1 cellular context compared by ENCODE assay signal in the genomic region with DNA sequence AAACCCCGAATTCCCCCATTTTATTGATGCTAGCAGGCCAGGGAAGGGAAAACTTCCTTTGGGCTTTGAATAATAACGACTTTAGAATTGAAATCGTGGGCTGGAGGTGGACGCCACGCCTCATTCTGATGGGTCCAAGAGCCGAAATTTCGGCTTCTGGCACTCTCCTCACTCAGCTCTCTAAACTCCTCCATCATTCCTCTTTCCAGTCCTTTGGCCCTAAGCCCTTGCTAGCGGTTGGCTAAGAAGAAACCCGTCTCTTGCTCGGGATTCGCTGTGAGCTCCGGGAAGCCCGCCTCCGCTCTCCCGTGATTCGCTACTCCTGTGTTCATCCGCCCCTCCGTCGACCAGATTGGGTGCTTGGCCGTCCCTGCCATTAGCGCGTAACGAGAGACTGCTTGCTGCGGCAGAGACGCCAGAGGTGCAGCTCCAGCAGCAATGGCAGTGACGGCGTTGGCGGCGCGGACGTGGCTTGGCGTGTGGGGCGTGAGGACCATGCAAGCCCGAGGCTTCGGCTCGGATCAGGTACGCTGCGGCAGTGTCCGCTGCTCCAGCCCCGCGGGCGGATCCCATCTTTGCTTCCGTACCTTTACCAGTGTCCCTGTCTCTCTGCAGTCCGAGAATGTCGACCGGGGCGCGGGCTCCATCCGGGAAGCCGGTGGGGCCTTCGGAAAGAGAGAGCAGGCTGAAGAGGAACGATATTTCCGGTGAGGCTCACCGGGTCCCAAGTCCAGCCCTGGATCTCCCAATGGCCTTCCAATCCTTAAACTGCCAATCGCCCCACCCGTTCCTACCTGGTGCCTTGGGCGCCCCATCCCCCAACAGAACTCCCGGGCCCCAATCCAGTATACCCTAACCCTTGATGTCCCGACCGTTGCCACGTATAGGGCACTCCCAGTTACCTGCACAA.
TF ChIP-seq lines count a peak whose summit lies in the region.

A gene (plus strand): TSS at position 379 of the 910 bp plus-strand sequence. CDS start 60 bp downstream, at position 439.

TF ChIP-seq in GM23338, 12 proteins besides CTCF, POLR2A, EP300 and RAD21 (continued from another document):
- TF ChIP-seq, protein P1, sequence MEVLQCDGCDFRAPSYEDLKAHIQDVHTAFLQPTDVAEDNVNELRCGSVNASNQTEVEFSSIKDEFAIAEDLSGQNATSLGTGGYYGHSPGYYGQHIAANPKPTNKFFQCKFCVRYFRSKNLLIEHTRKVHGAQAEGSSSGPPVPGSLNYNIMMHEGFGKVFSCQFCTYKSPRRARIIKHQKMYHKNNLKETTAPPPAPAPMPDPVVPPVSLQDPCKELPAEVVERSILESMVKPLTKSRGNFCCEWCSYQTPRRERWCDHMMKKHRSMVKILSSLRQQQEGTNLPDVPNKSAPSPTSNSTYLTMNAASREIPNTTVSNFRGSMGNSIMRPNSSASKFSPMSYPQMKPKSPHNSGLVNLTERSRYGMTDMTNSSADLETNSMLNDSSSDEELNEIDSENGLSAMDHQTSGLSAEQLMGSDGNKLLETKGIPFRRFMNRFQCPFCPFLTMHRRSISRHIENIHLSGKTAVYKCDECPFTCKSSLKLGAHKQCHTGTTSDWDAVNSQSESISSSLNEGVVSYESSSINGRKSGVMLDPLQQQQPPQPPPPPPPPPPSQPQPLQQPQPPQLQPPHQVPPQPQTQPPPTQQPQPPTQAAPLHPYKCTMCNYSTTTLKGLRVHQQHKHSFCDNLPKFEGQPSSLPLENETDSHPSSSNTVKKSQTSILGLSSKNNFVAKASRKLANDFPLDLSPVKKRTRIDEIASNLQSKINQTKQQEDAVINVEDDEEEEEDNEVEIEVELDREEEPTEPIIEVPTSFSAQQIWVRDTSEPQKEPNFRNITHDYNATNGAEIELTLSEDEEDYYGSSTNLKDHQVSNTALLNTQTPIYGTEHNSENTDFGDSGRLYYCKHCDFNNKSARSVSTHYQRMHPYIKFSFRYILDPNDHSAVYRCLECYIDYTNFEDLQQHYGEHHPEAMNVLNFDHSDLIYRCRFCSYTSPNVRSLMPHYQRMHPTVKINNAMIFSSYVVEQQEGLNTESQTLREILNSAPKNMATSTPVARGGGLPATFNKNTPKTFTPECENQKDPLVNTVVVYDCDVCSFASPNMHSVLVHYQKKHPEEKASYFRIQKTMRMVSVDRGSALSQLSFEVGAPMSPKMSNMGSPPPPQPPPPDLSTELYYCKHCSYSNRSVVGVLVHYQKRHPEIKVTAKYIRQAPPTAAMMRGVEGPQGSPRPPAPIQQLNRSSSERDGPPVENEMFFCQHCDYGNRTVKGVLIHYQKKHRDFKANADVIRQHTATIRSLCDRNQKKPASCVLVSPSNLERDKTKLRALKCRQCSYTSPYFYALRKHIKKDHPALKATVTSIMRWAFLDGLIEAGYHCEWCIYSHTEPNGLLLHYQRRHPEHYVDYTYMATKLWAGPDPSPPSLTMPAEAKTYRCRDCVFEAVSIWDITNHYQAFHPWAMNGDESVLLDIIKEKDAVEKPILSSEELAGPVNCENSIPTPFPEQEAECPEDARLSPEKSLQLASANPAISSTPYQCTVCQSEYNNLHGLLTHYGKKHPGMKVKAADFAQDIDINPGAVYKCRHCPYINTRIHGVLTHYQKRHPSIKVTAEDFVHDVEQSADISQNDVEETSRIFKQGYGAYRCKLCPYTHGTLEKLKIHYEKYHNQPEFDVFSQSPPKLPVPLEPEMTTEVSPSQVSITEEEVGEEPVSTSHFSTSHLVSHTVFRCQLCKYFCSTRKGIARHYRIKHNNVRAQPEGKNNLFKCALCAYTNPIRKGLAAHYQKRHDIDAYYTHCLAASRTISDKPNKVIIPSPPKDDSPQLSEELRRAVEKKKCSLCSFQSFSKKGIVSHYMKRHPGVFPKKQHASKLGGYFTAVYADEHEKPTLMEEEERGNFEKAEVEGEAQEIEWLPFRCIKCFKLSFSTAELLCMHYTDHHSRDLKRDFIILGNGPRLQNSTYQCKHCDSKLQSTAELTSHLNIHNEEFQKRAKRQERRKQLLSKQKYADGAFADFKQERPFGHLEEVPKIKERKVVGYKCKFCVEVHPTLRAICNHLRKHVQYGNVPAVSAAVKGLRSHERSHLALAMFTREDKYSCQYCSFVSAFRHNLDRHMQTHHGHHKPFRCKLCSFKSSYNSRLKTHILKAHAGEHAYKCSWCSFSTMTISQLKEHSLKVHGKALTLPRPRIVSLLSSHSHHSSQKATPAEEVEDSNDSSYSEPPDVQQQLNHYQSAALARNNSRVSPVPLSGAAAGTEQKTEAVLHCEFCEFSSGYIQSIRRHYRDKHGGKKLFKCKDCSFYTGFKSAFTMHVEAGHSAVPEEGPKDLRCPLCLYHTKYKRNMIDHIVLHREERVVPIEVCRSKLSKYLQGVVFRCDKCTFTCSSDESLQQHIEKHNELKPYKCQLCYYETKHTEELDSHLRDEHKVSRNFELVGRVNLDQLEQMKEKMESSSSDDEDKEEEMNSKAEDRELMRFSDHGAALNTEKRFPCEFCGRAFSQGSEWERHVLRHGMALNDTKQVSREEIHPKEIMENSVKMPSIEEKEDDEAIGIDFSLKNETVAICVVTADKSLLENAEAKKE (CRISPR knock-in tag; IDR thresholded peaks at IDR 0.05) = no peak
TF ChIP-seq in GM23338: peak in this region for 3.
